ENCODE assay signal across 8 cellular contexts in the genomic region with DNA sequence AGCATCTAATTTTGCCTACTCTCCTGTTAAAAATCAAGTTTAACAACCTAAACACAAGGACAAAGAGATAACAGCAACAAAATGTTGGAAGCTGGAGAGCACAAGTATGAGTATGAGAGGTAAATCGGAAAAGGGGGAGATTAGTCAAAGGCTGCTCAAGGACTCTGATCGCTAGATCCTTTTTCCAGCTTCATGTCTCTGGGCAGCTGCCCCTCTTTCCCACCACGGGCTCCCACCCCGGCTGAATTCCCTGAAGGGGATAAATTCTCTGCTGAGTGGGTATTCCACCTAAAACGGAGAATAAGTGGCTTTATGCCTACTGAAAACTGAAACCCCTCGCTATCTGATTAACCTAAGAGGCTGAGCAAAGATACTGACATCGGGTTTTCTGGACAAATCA. TPM values are rescaled to one million over a fixed set of nuclear protein-coding genes. Genes with fewer than 3 reads are reported as not detected.
DNase-seq lines count a peak whose midpoint lies in the region; ATAC-seq and TF ChIP-seq lines count a peak whose summit lies in the region.

No MANE protein-coding gene starts in this region.

- no peak overlapping the region for H2BK15ac ChIP-seq in IMR-90 (ENCODE audit: low read depth, low read length)

- H3K4me1 Mint-ChIP-seq in MCF 10A (ENCODE audit: insufficient read depth, unreplicated experiment) (peaks cover 36% of the 10 kb centered on the region), naive B cell (peaks cover 33 to 45% (median 43%) of the 10 kb centered on the region in 3 donors)

- peak overlapping the region; percentile 42 to 87; a peak in 2 of 4 replicates for H4K8ac ChIP-seq in IMR-90 (ENCODE audit: low read depth in 2 of 2, low read length in 2 of 2)

- no peak overlapping the region for H2BK20ac ChIP-seq in IMR-90 (ENCODE audit: low read depth, low read length)

- POLR2A ChIA-PET in IMR-90 (lab: Charles Lee; ENCODE audit: unreplicated experiment) (no interaction called here), MCF 10A (lab: Yijun Ruan, JAX) (interaction anchor here (0.6 to 5.4 kb wide), 12 partner anchors 10 to 175 kb away, joined by 3 to 104 read pairs (median 18); a partner anchor contains a TSS)

- H3K27ac ChIP-seq in BLaER1 treated with 17β-estradiol and CSF1 and Interleukin-3, amounts not matched to agents 10 nM and 100 nM, result peak overlapping the region in 7 of 11 experiments; percentile 26 to 100 (median 99); a peak in 11 of 22 replicates
- no peak overlapping the region for H3K27ac ChIP-seq in IMR-90 (ENCODE audit: insufficient read depth, low read length)

- ATAC-seq in IMR-90 (ENCODE audit: low read depth) (no peak), naive B cell (ENCODE audit: low read depth in 2 of 2) (no peak), left colon (no peak), HG03469 (IDR thresholded peaks at IDR 0.05; ENCODE audit: unreplicated experiment) (no peak)

- H4K91ac ChIP-seq in IMR-90 (ENCODE audit: insufficient read depth, low read depth, low read length), result no peak overlapping the region

- peaks cover 0 to 47% (median 9%) of the 10 kb centered on the region in 11 experiments; a peak in 11 of 22 replicates for H3K36me3 ChIP-seq in BLaER1 treated with 17β-estradiol and CSF1 and Interleukin-3, amounts not matched to agents 10 nM and 100 nM
- H3K36me3 ChIP-seq in IMR-90 (ENCODE audit: control insufficient read depth, insufficient read depth, low read length), result peaks cover 2% of the 10 kb centered on the region

- TF ChIP-seq RAD21 in IMR-90 (IDR thresholded peaks at IDR 0.05; ENCODE audit: low read length), result no peak

- 0 out of 22 replicates have a peak, but pooled peaks cover 0 to 2% (median 0%) of the 10 kb centered on the region in 11 experiments for H3K9me3 ChIP-seq in BLaER1 treated with 17β-estradiol and CSF1 and Interleukin-3, amounts not matched to agents 10 nM and 100 nM (replicated peaks in 1 of 11)
- no peaks in the 10 kb centered on the region for H3K9me3 ChIP-seq in IMR-90 (ENCODE audit: control insufficient read depth, insufficient read depth, low read length)

- H3K27me3 ChIP-seq in BLaER1 treated with 17β-estradiol and CSF1 and Interleukin-3, amounts not matched to agents 10 nM and 100 nM, result no peaks in the 10 kb centered on the region
- H3K27me3 ChIP-seq in IMR-90 (ENCODE audit: control insufficient read depth, insufficient read depth, low read length), result no peaks in the 10 kb centered on the region

- dilution Hi-C loops in IMR-90 (cut with HindIII; ENCODE audit: low sequenced_read_pairs, unreplicated experiment), result no loop called here

- CTCF ChIA-PET in IMR-90 (lab: Yijun Ruan, JAX), result interaction anchor here (1.3 kb wide), 1 partner anchor 15 kb away, joined by 3 read pairs; no protein-coding TSS in a partner anchor
- CTCF ChIA-PET in MCF 10A (lab: Yijun Ruan, JAX), result interaction anchor here (0.7 to 3.4 kb wide), 9 partner anchors 10 to 349 kb away, joined by 3 to 11 read pairs (median 5); no protein-coding TSS in a partner anchor

- H3K4me1 ChIP-seq in BLaER1 treated with 17β-estradiol and CSF1 and Interleukin-3, amounts not matched to agents 10 nM and 100 nM, result peaks cover 15 to 46% (median 22%) of the 10 kb centered on the region in 10 experiments
- H3K4me1 ChIP-seq in IMR-90 (ENCODE audit: control insufficient read depth, insufficient read depth, low read length), result peaks cover 2% of the 10 kb centered on the region; the same call in 1 of the 2 replicates

- intact Hi-C loops in IMR-90 (cut with micrococcal nuclease) (loop anchor here (1.0 to 5.0 kb wide), 3 partner anchors 45 to 177 kb away; a partner anchor contains a TSS), MCF 10A (cut with micrococcal nuclease) (loop anchor here (1.0 kb wide), 3 partner anchors 44 to 96 kb away; a partner anchor contains a TSS), left colon (cut with DNase I, micrococcal nuclease) (loop anchor here in 1 of 2 donors (10.0 kb wide), 1 partner anchor 70 kb away; a partner anchor contains a TSS)

- peaks cover 19% of the 10 kb centered on the region for H3K36me3 Mint-ChIP-seq in MCF 10A (ENCODE audit: insufficient read depth, unreplicated experiment)
- H3K36me3 Mint-ChIP-seq in naive B cell, result peaks cover 9 to 12% of the 10 kb centered on the region in 2 donors

- no peaks in the 10 kb centered on the region; a peak in 1 of 22 replicates for H4K20me1 ChIP-seq in BLaER1 treated with 17β-estradiol and CSF1 and Interleukin-3, amounts not matched to agents 10 nM and 100 nM
- H4K20me1 ChIP-seq in IMR-90 (ENCODE audit: insufficient read depth, low read length), result no peaks in the 10 kb centered on the region

- H2BK120ac ChIP-seq in IMR-90 (ENCODE audit: low read depth, low read length), result no peak overlapping the region

- TF ChIP-seq CTCF in IMR-90 (conservative IDR thresholded peaks at IDR 0.05; ENCODE audit: low read depth, low read length), result no peak
- no peak for TF ChIP-seq CTCF in MCF 10A (IDR thresholded peaks at IDR 0.05; ENCODE audit: unreplicated experiment)

- no peak overlapping the region for H2BK5ac ChIP-seq in IMR-90 (ENCODE audit: low read depth, low read length, poor library complexity, severe bottlenecking)

- no peak overlapping the region for H4K5ac ChIP-seq in IMR-90 (ENCODE audit: low read depth, low read length)

- H3K9me1 ChIP-seq in IMR-90 (ENCODE audit: insufficient read depth, low read length), result peaks cover 3% of the 10 kb centered on the region; the same call in 1 of the 2 replicates

- H3K79me1 ChIP-seq in IMR-90 (ENCODE audit: low read depth in 1 of 2, low read length in 2 of 2), result peaks cover 23 to 29% of the 10 kb centered on the region in 2 experiments

- BruUV-seq in IMR-90 (replicated peaks; lab: Mats Ljungman, UMichigan), result no TSS peak
- TSS peak; percentile 10 for BruUV-seq in MCF 10A (replicated peaks; lab: Mats Ljungman, UMichigan)

- in situ Hi-C loops in IMR-90 (cut with MboI; ENCODE audit: low sequenced_read_pairs), result no loop called here

- H3K27ac Mint-ChIP-seq in MCF 10A (ENCODE audit: low read depth, unreplicated experiment) (peak overlapping the region; percentile 99), naive B cell (peak overlapping the region in 5 of 6 donors; percentile 85 to 98 (median 98))

- H3K23ac ChIP-seq in IMR-90 (ENCODE audit: low read depth, low read length), result no peak overlapping the region

- peak overlapping the region; percentile 63 to 77 (median 70); a peak in 17 of 20 replicates for H3K4me3 ChIP-seq in BLaER1 treated with 17β-estradiol and CSF1 and Interleukin-3, amounts not matched to agents 10 nM and 100 nM
- H3K4me3 ChIP-seq in IMR-90 (ENCODE audit: insufficient read depth, low read depth, low read length), result no peak overlapping the region

- H3K4me2 ChIP-seq in BLaER1 treated with 17β-estradiol and CSF1 and Interleukin-3, amounts not matched to agents 10 nM and 100 nM, result peak overlapping the region; percentile 64 to 86 (median 80)
- H3K4me2 ChIP-seq in IMR-90 (ENCODE audit: low read depth, low read length), result peak overlapping the region; percentile 98; the same call in 1 of the 2 replicates

- H3K4me3 Mint-ChIP-seq in MCF 10A (ENCODE audit: unreplicated experiment) (peak overlapping the region; percentile 95), naive B cell (peak overlapping the region; percentile 94 to 99 (median 98))

- H3K4ac ChIP-seq in IMR-90 (ENCODE audit: low read depth, low read length), result no peak overlapping the region

- H2AFZ ChIP-seq in IMR-90 (replicated peaks; ENCODE audit: low read length, poor library complexity), result peak overlapping the region; percentile 54

- H3K14ac ChIP-seq in IMR-90 (replicated peaks; ENCODE audit: low read depth, low read length), result no peak overlapping the region

- H3K56ac ChIP-seq in IMR-90 (ENCODE audit: extremely low read depth, insufficient read depth, low read length), result no peak overlapping the region

- TF ChIP-seq POLR2A in IMR-90 (IDR thresholded peaks at IDR 0.05; ENCODE audit: low read depth, low read length), result no peak

- H3K27me3 Mint-ChIP-seq in MCF 10A (ENCODE audit: insufficient read depth, unreplicated experiment) (no peaks in the 10 kb centered on the region), naive B cell (no peaks in the 10 kb centered on the region)

- DNase-seq in IMR-90, result no peak
- DNase-seq in MCF 10A (ENCODE audit: unreplicated experiment), result no peak
- no peak for DNase-seq in naive B cell
- DNase-seq in NAMALWA (ENCODE audit: low spot score), result no peak
- DNase-seq in left colon, result no peak
- DNase-seq in AML-193 (lab: John Stamatoyannopoulos, UW), result no peak

- no CpG with 5 or more reads among the region's 7 CpGs for WGBS in IMR-90 (ENCODE audit: extremely low coverage in 2 of 2, insufficient read length in 1 of 2), 2 experiments

- peak overlapping the region in 8 of 11 experiments; percentile 20 to 100 (median 82); a peak in 10 of 22 replicates for H3K9ac ChIP-seq in BLaER1 treated with 17β-estradiol and CSF1 and Interleukin-3, amounts not matched to agents 10 nM and 100 nM
- no peak overlapping the region for H3K9ac ChIP-seq in IMR-90 (ENCODE audit: low read depth, low read length)

- H2AK9ac ChIP-seq in IMR-90 (replicated peaks; ENCODE audit: low read depth, low read length, poor library complexity), result no peak overlapping the region

- no peak overlapping the region for H2AK5ac ChIP-seq in IMR-90 (ENCODE audit: low read depth, low read length)

- no peaks in the 10 kb centered on the region for H3K9me3 Mint-ChIP-seq in MCF 10A (ENCODE audit: unreplicated experiment)
- no peaks in the 10 kb centered on the region for H3K9me3 Mint-ChIP-seq in naive B cell

- H3K18ac ChIP-seq in IMR-90 (ENCODE audit: low read depth, low read length), result no peak overlapping the region

TF ChIP-seq in IMR-90, 13 proteins besides CTCF, POLR2A, EP300 and RAD21 (continues in another document):
- no peak for TF ChIP-seq CEBPB (IDR thresholded peaks at IDR 0.05; ENCODE audit: low read depth, low read length)
- TF ChIP-seq SMC3 (IDR thresholded peaks at IDR 0.05; ENCODE audit: low read depth, low read length), result no peak
- TF ChIP-seq MXI1 (IDR thresholded peaks at IDR 0.05; ENCODE audit: borderline replicate concordance, low read depth, low read length), result no peak
- no peak for TF ChIP-seq RFX5 (IDR thresholded peaks at IDR 0.05; ENCODE audit: low read depth, low read length)
- TF ChIP-seq, protein P1, sequence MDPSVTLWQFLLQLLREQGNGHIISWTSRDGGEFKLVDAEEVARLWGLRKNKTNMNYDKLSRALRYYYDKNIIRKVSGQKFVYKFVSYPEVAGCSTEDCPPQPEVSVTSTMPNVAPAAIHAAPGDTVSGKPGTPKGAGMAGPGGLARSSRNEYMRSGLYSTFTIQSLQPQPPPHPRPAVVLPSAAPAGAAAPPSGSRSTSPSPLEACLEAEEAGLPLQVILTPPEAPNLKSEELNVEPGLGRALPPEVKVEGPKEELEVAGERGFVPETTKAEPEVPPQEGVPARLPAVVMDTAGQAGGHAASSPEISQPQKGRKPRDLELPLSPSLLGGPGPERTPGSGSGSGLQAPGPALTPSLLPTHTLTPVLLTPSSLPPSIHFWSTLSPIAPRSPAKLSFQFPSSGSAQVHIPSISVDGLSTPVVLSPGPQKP (IDR thresholded peaks at IDR 0.05; ENCODE audit: borderline replicate concordance, low read depth, low read length), result no peak

RNA-seq across cellular contexts. Expression of a gene that starts 0.7 kb away (rescaled TPM):
- 5.9 and 8.1 TPM in 2 replicates for total RNA-seq in IMR-90 (2012; rRNA removed)
- 9.8 and 12.4 TPM in 2 replicates for polyA plus RNA-seq in IMR-90 (2012; rRNA removed)
- 2.6 and 3.8 TPM in 2 replicates for polyA plus RNA-seq in IMR-90 (2012; cell fraction: cytosol; rRNA removed)
- polyA plus RNA-seq in IMR-90 (2012; cell fraction: nucleus; rRNA removed; ENCODE audit: low replicate concordance), result 1.3 and 6.1 TPM in 2 replicates
- total RNA-seq in MCF 10A (2022), result 14.0 and 20.9 TPM in 2 replicates
- 10 to 100 TPM; 34.8 to 50.7 (median 40.2) TPM for polyA plus RNA-seq in naive B cell (ENCODE audit: low read depth in 6 of 6)
- total RNA-seq in left colon, result 10 to 100 TPM; 20.5 to 23.7 TPM
